In genomic region chr5:916441-917293, GRCh38 we compare ENCODE assay signal across 2 cellular contexts.
TF ChIP-seq lines count a peak whose summit lies in the region.

No MANE protein-coding gene starts in this region.

TF ChIP-seq in HEK293, 187 proteins besides CTCF, POLR2A, EP300 and RAD21:
- TF ChIP-seq INSM2 (tag by site-specific recombination; IDR thresholded peaks at IDR 0.05), result no peak
- no peak for TF ChIP-seq ZNF433 (tag by site-specific recombination; IDR thresholded peaks at IDR 0.05; ENCODE audit: low read depth)
- no peak for TF ChIP-seq ZNF548 (tag by site-specific recombination; IDR thresholded peaks at IDR 0.05)
- no peak for TF ChIP-seq ZNF416 (tag by site-specific recombination; IDR thresholded peaks at IDR 0.05)
- no peak for TF ChIP-seq ZNF701 (tag by site-specific recombination; IDR thresholded peaks at IDR 0.05)
- TF ChIP-seq ZFHX2 (tag by site-specific recombination; conservative IDR thresholded peaks at IDR 0.05), result peak; percentile 32
- peak; percentile 35; the same call in 1 of the 2 replicates for TF ChIP-seq EGR2 (tag by site-specific recombination; IDR thresholded peaks at IDR 0.05; ENCODE audit: low read depth)

TF ChIP-seq in K562, 482 proteins besides CTCF, POLR2A, EP300 and RAD21:
- TF ChIP-seq MAFK (IDR thresholded peaks at IDR 0.05; ENCODE audit: low read length), result no peak
- TF ChIP-seq RUNX1 (IDR thresholded peaks at IDR 0.05; ENCODE audit: low read depth), result no peak
- TF ChIP-seq TSHZ1 (CRISPR knock-in tag; IDR thresholded peaks at IDR 0.05), result no peak
- no peak for TF ChIP-seq GABPA (tag; conservative IDR thresholded peaks at IDR 0.05; ENCODE audit: low read depth)
- TF ChIP-seq PBX2 (CRISPR knock-in tag; IDR thresholded peaks at IDR 0.05; ENCODE audit: low read depth), result no peak
- TF ChIP-seq PBX2 (tag; conservative IDR thresholded peaks at IDR 0.05; ENCODE audit: low read depth), result no peak
- no peak for TF ChIP-seq IRF2 (CRISPR knock-in tag; IDR thresholded peaks at IDR 0.05)
- TF ChIP-seq ARID3B (CRISPR knock-in tag; IDR thresholded peaks at IDR 0.05; ENCODE audit: borderline replicate concordance), result no peak
- no peak for TF ChIP-seq PURB (CRISPR knock-in tag; IDR thresholded peaks at IDR 0.05; ENCODE audit: low read depth)
- TF ChIP-seq RBM25 (IDR thresholded peaks at IDR 0.05; ENCODE audit: low read depth, low read length, severe bottlenecking), result no peak
- no peak for TF ChIP-seq ZNF24 (IDR thresholded peaks at IDR 0.05)
- TF ChIP-seq EGR1 (conservative IDR thresholded peaks at IDR 0.05), result peak; percentile 33
- peak; percentile 41 for TF ChIP-seq CBFA2T3 (IDR thresholded peaks at IDR 0.05)
- no peak for TF ChIP-seq ZNF165 (CRISPR knock-in tag; IDR thresholded peaks at IDR 0.05; ENCODE audit: borderline replicate concordance)
- TF ChIP-seq GATAD2B (IDR thresholded peaks at IDR 0.05; ENCODE audit: borderline replicate concordance), result no peak
